29 cellular contexts compared by ENCODE assay signal in genomic region chr6:166278579-166279392, GRCh38. TPM values are rescaled to one million over a fixed set of nuclear protein-coding genes. Genes with fewer than 3 reads are reported as not detected.
"Had no signal": no experiment of that assay in that cellular context is flagged by ENCODE, and none has a peak within 500 bp of the region (broad histone marks: within the 10 kb centered on the region; RNA-seq: fewer than 3 reads in every experiment).

No MANE protein-coding gene starts in this region.

- ATAC-seq: foreskin keratinocyte; heart left ventricle; pancreas; psoas muscle; stimulated activated naive B cell treated with anti-CD40 and anti-IgM and Interleukin-4, amounts not matched to agents 10 μg/mL and 1 μg/mL and 100 μg/mL, for 72 hours; T-helper 17 cell; upper lobe of right lung had no signal

- H3K4me2 ChIP-seq: smooth muscle cell had no signal

- H3K27me3 ChIP-seq: foreskin keratinocyte, pancreas, thyroid gland had no signal

- H3K9me3 Mint-ChIP-seq: activated CD4-positive, alpha-beta memory T cell treated with anti-CD3 and anti-CD28 coated beads, Interleukin-2, amount 10 ng/mL, durations not matched to agents 7 days and 5 days; activated CD4-positive, alpha-beta T cell treated with anti-CD3 and anti-CD28 coated beads, Interleukin-2, amount 10 ng/mL, durations not matched to agents 7 days and 5 days; activated naive CD4-positive, alpha-beta T cell treated with anti-CD3 and anti-CD28 coated beads, Interleukin-2, amount 50 U/mL, for 72 hours; activated T-helper 2 cell treated with anti-CD3 and anti-CD28 coated beads, Interferon-gamma antibody, Interleukin-2, Interleukin-4, amounts not matched to agents 10 μg/mL and 5 μg/mL and 100 μg/mL, durations not matched to agents 14 hours and 24 hours and 36 hours; immature natural killer cell; mesothelial cell of epicardium; naive B cell; nephron progenitor cell; stimulated activated naive B cell treated with anti-CD40 and anti-IgM and Interleukin-4, amounts not matched to agents 10 μg/mL and 1 μg/mL and 100 μg/mL, for 72 hours had no signal

- H3K4me1 ChIP-seq: foreskin keratinocyte, pancreas, psoas muscle had no signal

- H3K4me3 ChIP-seq: esophagus muscularis mucosa, heart left ventricle, pancreas, psoas muscle, smooth muscle cell, stomach, thyroid gland, upper lobe of right lung had no signal

- FAIRE-seq: colon, pancreas had no signal

- DNase-seq: activated CD4-positive, alpha-beta memory T cell treated with anti-CD3 and anti-CD28 coated beads, Interleukin-2, amount 10 ng/mL, durations not matched to agents 7 days and 5 days; activated CD4-positive, alpha-beta T cell treated with anti-CD3 and anti-CD28 coated beads for 1 hour; activated CD4-positive, alpha-beta T cell treated with anti-CD3 and anti-CD28 coated beads, Interleukin-2, amount 10 ng/mL, durations not matched to agents 7 days and 5 days; activated T-cell treated with anti-CD3 and anti-CD28 coated beads, Interleukin-2, amount 50 U/mL, for 48 hours; dermis blood vessel endothelial cell; effector CD4-positive, alpha-beta T cell; heart left ventricle; hypothalamus; immature natural killer cell; naive B cell; nephron progenitor cell; pancreas; psoas muscle; stimulated activated CD4-positive, alpha-beta T cell treated with anti-CD3 and anti-CD28 coated beads, Interleukin-1b, Interleukin-23, amount 100 ng/mL, for 48 hours; stimulated activated CD4-positive, alpha-beta T cell treated with anti-CD3 and anti-CD28 coated beads, Interleukin-4, amount 100 ng/mL, for 4 hours; stimulated activated naive B cell treated with anti-CD40 and anti-IgM and Interleukin-4, amounts not matched to agents 10 μg/mL and 1 μg/mL and 100 μg/mL, for 72 hours; stomach; T-helper 17 cell; T1000; thyroid gland; upper lobe of right lung had no signal

- H3K27ac ChIP-seq: esophagus muscularis mucosa, foreskin keratinocyte, heart left ventricle, pancreas, psoas muscle, stomach, thyroid gland, upper lobe of right lung had no signal

- H3K4me3 Mint-ChIP-seq: activated CD4-positive, alpha-beta memory T cell treated with anti-CD3 and anti-CD28 coated beads, Interleukin-2, amount 10 ng/mL, durations not matched to agents 7 days and 5 days; activated CD4-positive, alpha-beta T cell treated with anti-CD3 and anti-CD28 coated beads, Interleukin-2, amount 10 ng/mL, durations not matched to agents 7 days and 5 days; immature natural killer cell; mesothelial cell of epicardium; naive B cell; nephron progenitor cell; stimulated activated naive B cell treated with anti-CD40 and anti-IgM and Interleukin-4, amounts not matched to agents 10 μg/mL and 1 μg/mL and 100 μg/mL, for 72 hours; T-helper 17 cell had no signal

- H3K27ac Mint-ChIP-seq: activated CD4-positive, alpha-beta memory T cell treated with anti-CD3 and anti-CD28 coated beads, Interleukin-2, amount 10 ng/mL, durations not matched to agents 7 days and 5 days; activated CD4-positive, alpha-beta T cell treated with anti-CD3 and anti-CD28 coated beads, Interleukin-2, amount 10 ng/mL, durations not matched to agents 7 days and 5 days; activated naive CD4-positive, alpha-beta T cell treated with anti-CD3 and anti-CD28 coated beads, Interleukin-2, amount 50 U/mL, for 72 hours; activated T-helper 2 cell treated with anti-CD3 and anti-CD28 coated beads, Interferon-gamma antibody, Interleukin-2, Interleukin-4, amounts not matched to agents 10 μg/mL and 5 μg/mL and 100 μg/mL, durations not matched to agents 14 hours and 24 hours and 36 hours; mesothelial cell of epicardium; nephron progenitor cell; stimulated activated naive B cell treated with anti-CD40 and anti-IgM and Interleukin-4, amounts not matched to agents 10 μg/mL and 1 μg/mL and 100 μg/mL, for 72 hours had no signal

- H3K36me3 ChIP-seq: esophagus muscularis mucosa, heart left ventricle, pancreas, stomach, thyroid gland, upper lobe of right lung had no signal

- H3K9me3 ChIP-seq: esophagus muscularis mucosa, heart left ventricle, pancreas, psoas muscle, stomach, thyroid gland, upper lobe of right lung had no signal

- H3K36me3 Mint-ChIP-seq: activated naive CD4-positive, alpha-beta T cell treated with anti-CD3 and anti-CD28 coated beads, Interleukin-2, amount 50 U/mL, for 72 hours; immature natural killer cell; mesothelial cell of epicardium; naive B cell; stimulated activated naive B cell treated with anti-CD40 and anti-IgM and Interleukin-4, amounts not matched to agents 10 μg/mL and 1 μg/mL and 100 μg/mL, for 72 hours had no signal

RNA-seq across cellular contexts. Expression of gene PRR18, which starts 29.4 kb away (rescaled TPM):
- total RNA-seq: activated CD4-positive, alpha-beta memory T cell treated with anti-CD3 and anti-CD28 coated beads, Interleukin-2, amount 10 ng/mL, durations not matched to agents 7 days and 5 days; activated CD4-positive, alpha-beta T cell treated with anti-CD3 and anti-CD28 coated beads, Interleukin-2, amount 10 ng/mL, durations not matched to agents 7 days and 5 days; dermis blood vessel endothelial cell; foreskin keratinocyte; lower leg skin; psoas muscle; smooth muscle cell; T-helper 17 cell; upper lobe of right lung had no signal
- polyA plus RNA-seq: foreskin keratinocyte, immature natural killer cell, smooth muscle cell, stomach had no signal
